In genomic region chr1:228275435-228276342, GRCh38 we compare ENCODE assay signal across 8 cellular contexts.
DNase-seq lines count a peak whose midpoint lies in the region; ATAC-seq and TF ChIP-seq lines count a peak whose summit lies in the region.

No MANE protein-coding gene starts in this region.

- H3K27me3 Mint-ChIP-seq in nephron (ENCODE audit: low read depth) = peaks cover 3% of the 10 kb centered on the region

- H3K36me3 ChIP-seq in Panc1 (ENCODE audit: control insufficient read depth, insufficient read depth, low read length) = no peaks in the 10 kb centered on the region

- no peaks in the 10 kb centered on the region for H3K9me3 ChIP-seq in Panc1 (ENCODE audit: control insufficient read depth, insufficient read depth, low read depth, low read length)

- no peaks in the 10 kb centered on the region for H3K4me1 ChIP-seq in Panc1 (ENCODE audit: control insufficient read depth, insufficient read depth, low read length)

- peaks cover 18% of the 10 kb centered on the region for H3K36me3 Mint-ChIP-seq in nephron (ENCODE audit: low read depth)
- H3K36me3 Mint-ChIP-seq in stimulated activated effector memory CD8-positive, alpha-beta T cell treated with anti-CD3 and anti-CD28 coated beads, Interleukin-12 subunit alpha, Interleukin-12 subunit beta, amount 100 ng/mL, for 72 hours = no peaks in the 10 kb centered on the region

- H3K4me3 ChIP-seq in GM12865 (ENCODE audit: low read depth, low read length) = peak overlapping the region; percentile 7; the same call in 1 of the 2 replicates
- H3K4me3 ChIP-seq in Panc1 (ENCODE audit: low read depth in 2 of 2, low read length in 2 of 2) = peak overlapping the region; percentile 43 to 57
- peak overlapping the region; percentile 61 to 69 for H3K4me3 ChIP-seq in foreskin fibroblast (ENCODE audit: low read depth in 1 of 2, low read length in 2 of 2)

- no peak overlapping the region for H3K27ac ChIP-seq in Panc1 (ENCODE audit: low read length)

- CTCF ChIA-PET in Panc1 (lab: Charles Lee) = no interaction called here

- no peak for TF ChIP-seq CTCF in GM12865 (IDR thresholded peaks at IDR 0.05; ENCODE audit: insufficient read depth, low read depth, low read length, missing control alignments)
- no peak for TF ChIP-seq CTCF in Panc1 (IDR thresholded peaks at IDR 0.05)
- TF ChIP-seq CTCF in foreskin fibroblast (IDR thresholded peaks at IDR 0.05; ENCODE audit: low read depth, low read length) = no peak
- TF ChIP-seq CTCF in nephron (IDR thresholded peaks at IDR 0.05; ENCODE audit: unreplicated experiment in 3 of 3) = no peak

- in situ Hi-C loops in Panc1 (cut with HindIII; ENCODE audit: low pct_unique_long_range_greater_than_20kb, low sequenced_read_pairs) = no loop called here

- H3K4me3 Mint-ChIP-seq in nephron = peak overlapping the region; percentile 77 to 82 (median 81)
- H3K4me3 Mint-ChIP-seq in stimulated activated effector memory CD8-positive, alpha-beta T cell treated with anti-CD3 and anti-CD28 coated beads, Interleukin-12 subunit alpha, Interleukin-12 subunit beta, amount 100 ng/mL, for 72 hours = peak overlapping the region; percentile 77

- peak; percentile 77 for ATAC-seq in HG03280 (IDR thresholded peaks at IDR 0.05; ENCODE audit: unreplicated experiment)
- ATAC-seq in Panc1 = peak; percentile 85
- peak; percentile 87 for ATAC-seq in stimulated activated effector memory CD8-positive, alpha-beta T cell treated with anti-CD3 and anti-CD28 coated beads, Interleukin-12 subunit alpha, Interleukin-12 subunit beta, amount 100 ng/mL, for 72 hours
- no peak for ATAC-seq in GM19467 (IDR thresholded peaks at IDR 0.05; ENCODE audit: unreplicated experiment)

- POLR2A ChIA-PET in Panc1 (lab: Charles Lee) = no interaction called here

- H3K27ac Mint-ChIP-seq in nephron = no peak overlapping the region
- peak overlapping the region; percentile 69 for H3K27ac Mint-ChIP-seq in stimulated activated effector memory CD8-positive, alpha-beta T cell treated with anti-CD3 and anti-CD28 coated beads, Interleukin-12 subunit alpha, Interleukin-12 subunit beta, amount 100 ng/mL, for 72 hours

- no TSS peak for BruUV-seq in Panc1 (replicated peaks; lab: Mats Ljungman, UMichigan)

- H3K4me1 Mint-ChIP-seq in nephron = no peaks in the 10 kb centered on the region
- H3K4me1 Mint-ChIP-seq in stimulated activated effector memory CD8-positive, alpha-beta T cell treated with anti-CD3 and anti-CD28 coated beads, Interleukin-12 subunit alpha, Interleukin-12 subunit beta, amount 100 ng/mL, for 72 hours = peaks cover 19% of the 10 kb centered on the region

- H3K27me3 ChIP-seq in Panc1 (ENCODE audit: control insufficient read depth, insufficient read depth, low read length) = no peaks in the 10 kb centered on the region

- H3K9me3 Mint-ChIP-seq in nephron = no peaks in the 10 kb centered on the region
- H3K9me3 Mint-ChIP-seq in stimulated activated effector memory CD8-positive, alpha-beta T cell treated with anti-CD3 and anti-CD28 coated beads, Interleukin-12 subunit alpha, Interleukin-12 subunit beta, amount 100 ng/mL, for 72 hours = no peaks in the 10 kb centered on the region

- intact Hi-C loops in Panc1 (cut with micrococcal nuclease; ENCODE audit: unreplicated experiment) = no loop called here

- DNase-seq in GM12865 (ENCODE audit: low read depth) (peak; percentile 62), Panc1 (ENCODE audit: low read depth, low spot score) (no peak), activated gamma-delta T cell treated with Interleukin-2 at 50 U/mL for 16 hours (peak; percentile 89), foreskin fibroblast (peak; percentile 84 to 94)
- peak; percentile 65 to 87 for DNase-seq in stimulated activated effector memory CD8-positive, alpha-beta T cell treated with anti-CD3 and anti-CD28 coated beads, Interleukin-12 subunit alpha, Interleukin-12 subunit beta, amount 100 ng/mL, for 72 hours (ENCODE audit: low spot score in 2 of 2)

Comparison
In these comparisons a context has a peak if more than half of its experiments do, and no peak if none do; other contexts are left out.
1. H3K4me3 ChIP-seq: peak in every context shown above with its lines; median percentile 65 in foreskin fibroblast; 50 in Panc1; 7 in GM12865.